Comparison of ENCODE assay signal across 34 cellular contexts in the genomic region with DNA sequence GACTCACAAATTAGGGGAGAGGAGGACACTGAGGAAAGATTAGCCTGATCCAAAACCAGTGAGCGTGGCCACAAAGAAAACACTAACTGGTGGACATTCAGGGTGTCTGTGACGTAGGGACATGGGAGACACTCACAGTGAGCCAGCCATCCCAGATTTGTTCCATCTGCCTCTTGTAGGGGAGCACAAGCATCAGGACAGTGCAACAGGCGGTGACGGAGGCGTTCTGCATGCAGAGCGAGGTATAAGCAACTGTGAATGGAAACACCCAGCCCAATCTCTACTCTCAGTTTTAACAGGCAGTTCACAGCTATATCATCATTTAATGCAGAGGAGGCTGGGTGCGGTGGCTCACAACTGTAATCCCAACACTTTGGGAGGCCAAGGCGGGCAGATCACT.
"Had no signal": no experiment of that assay in that cellular context is flagged by ENCODE, and none has a peak within 500 bp of the region (broad histone marks: within the 10 kb centered on the region; RNA-seq: fewer than 3 reads in every experiment).

No MANE protein-coding gene starts in this region.

- H3K4me1 Mint-ChIP-seq: activated T-helper 17 cell treated with anti-CD3 and anti-CD28 coated beads, Interleukin-2, amount 50 U/mL, for 72 hours had no signal

- H3K4me1 ChIP-seq: adrenal gland, body of pancreas, breast epithelium had no signal

- H3K4me3 Mint-ChIP-seq: activated B cell treated with CpG ODN at 0.5 μM for 24 hours; activated CD4-positive, alpha-beta memory T cell treated with anti-CD3 and anti-CD28 coated beads for 36 hours; activated CD4-positive, alpha-beta T cell treated with anti-CD3 and anti-CD28 coated beads, Interleukin-2, amount 10 ng/mL, durations not matched to agents 24 days and 14 days; activated CD8-positive, alpha-beta T cell treated with anti-CD3 and anti-CD28 coated beads for 36 hours; activated naive CD4-positive, alpha-beta T cell treated with anti-CD3 and anti-CD28 coated beads for 36 hours; activated naive CD8-positive, alpha-beta T cell treated with anti-CD3 and anti-CD28 coated beads for 36 hours; activated T-cell treated with anti-CD3 and anti-CD28 coated beads, Interleukin-2, amount 50 U/mL, for 4 hours; activated T-cell treated with anti-CD3 and anti-CD28 coated beads, Interleukin-2, amount 50 U/mL, for 72 hours; activated T-helper 1 cell treated with anti-CD3 and anti-CD28 coated beads, Interleukin-12 subunit alpha, Interleukin-12 subunit beta, Interleukin-2, Interleukin-4 antibody, amounts not matched to agents 30 ng/mL and 10 ng/mL and 1 ng/mL, durations not matched to agents 14 hours and 24 hours and 36 hours; activated T-helper 17 cell treated with anti-CD3 and anti-CD28 coated beads, Interleukin-2, amount 50 U/mL, for 72 hours; T-helper 1 cell treated with Interleukin-12 subunit alpha and Interleukin-12 subunit beta and Interleukin-4 antibody, amounts not matched to agents 30 μg/mL and 1 μg/mL, for 36 hours; T-helper 2 cell treated with Interferon-gamma antibody and Interleukin-4, amounts not matched to agents 5 μg/mL and 100 μg/mL, for 36 hours had no signal

- H3K27me3 ChIP-seq: adrenal gland, body of pancreas, brain microvascular endothelial cell, breast epithelium had no signal

- H3K27ac ChIP-seq: adrenal gland, body of pancreas, brain microvascular endothelial cell, breast epithelium, WERI-Rb-1 had no signal

- DNase-seq: activated B cell treated with CpG ODN at 0.5 μM for 24 hours; activated CD4-positive, alpha-beta memory T cell treated with anti-CD3 and anti-CD28 coated beads for 36 hours; activated CD4-positive, alpha-beta T cell treated with anti-CD3 and anti-CD28 coated beads for 4 hours; activated CD4-positive, alpha-beta T cell treated with anti-CD3 and anti-CD28 coated beads, Interleukin-2, amount 10 ng/mL, durations not matched to agents 24 days and 14 days; activated CD4-positive, alpha-beta T cell treated with anti-CD3 and anti-CD28 coated beads, Interleukin-2, amount 50 U/mL, for 1 hour; activated CD4-positive, alpha-beta T cell treated with anti-CD3 and anti-CD28 coated beads, Interleukin-2, amount 50 U/mL, for 4 hours; activated CD4-positive, CD25-positive, alpha-beta regulatory T cell treated with anti-CD3 and anti-CD28 coated beads, Interleukin-2, amount 50 U/mL, for 72 hours; activated CD8-positive, alpha-beta memory T cell treated with anti-CD3 and anti-CD28 coated beads, Interleukin-2, amount 50 U/mL, for 4 hours; activated CD8-positive, alpha-beta T cell treated with anti-CD3 and anti-CD28 coated beads for 36 hours; activated effector memory CD4-positive, alpha-beta T cell treated with anti-CD3 and anti-CD28 coated beads, Interleukin-2, amount 50 U/mL, for 16 hours; activated gamma-delta T cell treated with Interleukin-2 at 50 U/mL for 16 hours; activated naive CD4-positive, alpha-beta T cell; activated naive CD4-positive, alpha-beta T cell treated with anti-CD3 and anti-CD28 coated beads for 36 hours; activated naive CD4-positive, alpha-beta T cell treated with anti-CD3 and anti-CD28 coated beads, Interleukin-2, amount 50 U/mL, for 16 hours; activated naive CD8-positive, alpha-beta T cell treated with anti-CD3 and anti-CD28 coated beads for 36 hours; activated T-cell treated with anti-CD3 and anti-CD28 coated beads for 4 hours; activated T-cell treated with anti-CD3 and anti-CD28 coated beads, Interleukin-2, amount 50 U/mL, for 1 hour; activated T-cell treated with anti-CD3 and anti-CD28 coated beads, Interleukin-2, amount 50 U/mL, for 4 hours; activated T-cell treated with anti-CD3 and anti-CD28 coated beads, Interleukin-2, amount 50 U/mL, for 72 hours; adrenal gland; amniotic stem cell; aorta; body of pancreas; brain microvascular endothelial cell; central memory CD4-positive, alpha-beta T cell; T-helper 2 cell; T-helper 9 cell had no signal

- H3K9me3 Mint-ChIP-seq: activated B cell treated with CpG ODN at 0.5 μM for 24 hours; activated CD4-positive, alpha-beta memory T cell treated with anti-CD3 and anti-CD28 coated beads for 36 hours; activated CD4-positive, alpha-beta T cell treated with anti-CD3 and anti-CD28 coated beads, Interleukin-2, amount 10 ng/mL, durations not matched to agents 24 days and 14 days; activated CD8-positive, alpha-beta T cell treated with anti-CD3 and anti-CD28 coated beads for 36 hours; activated naive CD4-positive, alpha-beta T cell treated with anti-CD3 and anti-CD28 coated beads for 36 hours; activated naive CD4-positive, alpha-beta T cell treated with anti-CD3 and anti-CD28 coated beads, Interleukin-2, amount 50 U/mL, for 72 hours; activated naive CD8-positive, alpha-beta T cell treated with anti-CD3 and anti-CD28 coated beads for 36 hours; activated T-cell treated with anti-CD3 and anti-CD28 coated beads, Interleukin-2, amount 50 U/mL, for 4 hours; activated T-helper 1 cell treated with anti-CD3 and anti-CD28 coated beads, Interleukin-12 subunit alpha, Interleukin-12 subunit beta, Interleukin-2, Interleukin-4 antibody, amounts not matched to agents 30 ng/mL and 10 ng/mL and 1 ng/mL, durations not matched to agents 14 hours and 24 hours and 36 hours; activated T-helper 17 cell treated with anti-CD3 and anti-CD28 coated beads, Interleukin-2, amount 50 U/mL, for 72 hours; T-helper 1 cell treated with Interleukin-12 subunit alpha and Interleukin-12 subunit beta and Interleukin-4 antibody, amounts not matched to agents 30 μg/mL and 1 μg/mL, for 36 hours; T-helper 2 cell treated with Interferon-gamma antibody and Interleukin-4, amounts not matched to agents 5 μg/mL and 100 μg/mL, for 36 hours had no signal

- H3K27me3 Mint-ChIP-seq: activated B cell treated with CpG ODN at 0.5 μM for 24 hours; activated CD4-positive, alpha-beta memory T cell treated with anti-CD3 and anti-CD28 coated beads for 36 hours; activated CD4-positive, alpha-beta T cell treated with anti-CD3 and anti-CD28 coated beads, Interleukin-2, amount 10 ng/mL, durations not matched to agents 24 days and 14 days; activated CD8-positive, alpha-beta T cell treated with anti-CD3 and anti-CD28 coated beads for 36 hours; activated naive CD8-positive, alpha-beta T cell treated with anti-CD3 and anti-CD28 coated beads for 36 hours; activated T-helper 17 cell treated with anti-CD3 and anti-CD28 coated beads, Interleukin-2, amount 50 U/mL, for 72 hours had no signal

- H3K36me3 ChIP-seq: adrenal gland, brain microvascular endothelial cell, breast epithelium, WERI-Rb-1 had no signal

- H3K4me3 ChIP-seq: adrenal gland, body of pancreas, breast epithelium had no signal

- H3K36me3 Mint-ChIP-seq: activated naive CD4-positive, alpha-beta T cell treated with anti-CD3 and anti-CD28 coated beads, Interleukin-2, amount 50 U/mL, for 72 hours; activated naive CD8-positive, alpha-beta T cell treated with anti-CD3 and anti-CD28 coated beads for 36 hours had no signal

- H3K27ac Mint-ChIP-seq: activated B cell treated with CpG ODN at 0.5 μM for 24 hours; activated CD4-positive, alpha-beta memory T cell treated with anti-CD3 and anti-CD28 coated beads for 36 hours; activated CD4-positive, alpha-beta T cell treated with anti-CD3 and anti-CD28 coated beads, Interleukin-2, amount 10 ng/mL, durations not matched to agents 24 days and 14 days; activated CD8-positive, alpha-beta T cell treated with anti-CD3 and anti-CD28 coated beads for 36 hours; activated naive CD4-positive, alpha-beta T cell treated with anti-CD3 and anti-CD28 coated beads for 36 hours; activated naive CD4-positive, alpha-beta T cell treated with anti-CD3 and anti-CD28 coated beads, Interleukin-2, amount 50 U/mL, for 72 hours; activated naive CD8-positive, alpha-beta T cell treated with anti-CD3 and anti-CD28 coated beads for 36 hours; activated T-cell treated with anti-CD3 and anti-CD28 coated beads, Interleukin-2, amount 50 U/mL, for 72 hours; activated T-helper 1 cell treated with anti-CD3 and anti-CD28 coated beads, Interleukin-12 subunit alpha, Interleukin-12 subunit beta, Interleukin-2, Interleukin-4 antibody, amounts not matched to agents 30 ng/mL and 10 ng/mL and 1 ng/mL, durations not matched to agents 14 hours and 24 hours and 36 hours; activated T-helper 17 cell treated with anti-CD3 and anti-CD28 coated beads, Interleukin-2, amount 50 U/mL, for 72 hours; T-helper 1 cell treated with Interleukin-12 subunit alpha and Interleukin-12 subunit beta and Interleukin-4 antibody, amounts not matched to agents 30 μg/mL and 1 μg/mL, for 36 hours; T-helper 2 cell treated with Interferon-gamma antibody and Interleukin-4, amounts not matched to agents 5 μg/mL and 100 μg/mL, for 36 hours had no signal

- ATAC-seq: activated CD8-positive, alpha-beta T cell treated with anti-CD3 and anti-CD28 coated beads for 36 hours; activated naive CD4-positive, alpha-beta T cell treated with anti-CD3 and anti-CD28 coated beads, Interleukin-2, amount 50 U/mL, for 72 hours; activated T-cell treated with anti-CD3 and anti-CD28 coated beads, Interleukin-2, amount 50 U/mL, for 4 hours; activated T-cell treated with anti-CD3 and anti-CD28 coated beads, Interleukin-2, amount 50 U/mL, for 72 hours; activated T-helper 17 cell treated with anti-CD3 and anti-CD28 coated beads, Interleukin-2, amount 50 U/mL, for 72 hours; body of pancreas had no signal
